In genomic region chr9:128787583-128788156, GRCh38 we compare ENCODE assay signal across 8 cellular contexts. TPM values are rescaled to one million over a fixed set of nuclear protein-coding genes. Genes with fewer than 3 reads are reported as not detected.
DNase-seq lines count a peak whose midpoint lies in the region; ATAC-seq, FAIRE-seq and TF ChIP-seq lines count a peak whose summit lies in the region.

No MANE protein-coding gene starts in this region.

- intact Hi-C loops in lower leg skin (cut with DNase I; ENCODE audit: low total_unique reads) = no loop called here

- no peak for FAIRE-seq in bronchial epithelial cell (lab: Jason Lieb, UNC)

- H3K27ac ChIP-seq in BLaER1 treated with 17β-estradiol and CSF1 and Interleukin-3, amounts not matched to agents 10 nM and 100 nM = peak overlapping the region; percentile 31 to 87 (median 80); a peak in 21 of 22 replicates
- peak overlapping the region; percentile 42 to 93 (median 90) for H3K27ac ChIP-seq in tibial nerve

- 1 to 3% methylated on average over 8 of the region's 8 CpGs for WGBS in lower leg skin, 2 donors
- 0 to 1% methylated on average over 8 of the region's 8 CpGs for WGBS in tibial nerve, 2 donors

- H3K27me3 ChIP-seq in BLaER1 treated with 17β-estradiol and CSF1 and Interleukin-3, amounts not matched to agents 10 nM and 100 nM = no peaks in the 10 kb centered on the region
- no peaks in the 10 kb centered on the region for H3K27me3 ChIP-seq in bronchial epithelial cell (ENCODE audit: control insufficient read depth, insufficient read depth, low read length)
- no peaks in the 10 kb centered on the region for H3K27me3 ChIP-seq in tibial nerve

- TF ChIP-seq POLR2A in lower leg skin (IDR thresholded peaks at IDR 0.05) (no peak), tibial nerve (IDR thresholded peaks at IDR 0.05) (no peak)

- H3K4me1 ChIP-seq in BLaER1 treated with 17β-estradiol and CSF1 and Interleukin-3, amounts not matched to agents 10 nM and 100 nM = peaks cover 38 to 48% (median 43%) of the 10 kb centered on the region in 10 experiments
- H3K4me1 ChIP-seq in tibial nerve = peaks cover 0 to 25% (median 11%) of the 10 kb centered on the region in 4 donors

- H3K4me2 ChIP-seq in BLaER1 treated with 17β-estradiol and CSF1 and Interleukin-3, amounts not matched to agents 10 nM and 100 nM = peak overlapping the region; percentile 91 to 99 (median 94)

- DNase-seq in LNCaP clone FGC (ENCODE audit: low read depth) = no peak
- DNase-seq in bronchial epithelial cell (ENCODE audit: low read depth) = peak; percentile 13
- no peak for DNase-seq in lower leg skin (ENCODE audit: low spot score in 2 of 2)
- DNase-seq in tibial nerve (ENCODE audit: low spot score in 2 of 2) = peak in 1 of 2 donors; percentile 8
- DNase-seq in NCI-H1436 (lab: John Stamatoyannopoulos, UW) = no peak

- H3K9me3 ChIP-seq in BLaER1 treated with 17β-estradiol and CSF1 and Interleukin-3, amounts not matched to agents 10 nM and 100 nM (replicated peaks in 1 of 11) = peaks cover 0 to 14% (median 7%) of the 10 kb centered on the region in 11 experiments; a peak in 6 of 22 replicates
- H3K9me3 ChIP-seq in tibial nerve = no peaks in the 10 kb centered on the region

- no peak for TF ChIP-seq EP300 in tibial nerve (IDR thresholded peaks at IDR 0.05)

- peaks cover 30 to 45% (median 41%) of the 10 kb centered on the region in 11 experiments for H3K36me3 ChIP-seq in BLaER1 treated with 17β-estradiol and CSF1 and Interleukin-3, amounts not matched to agents 10 nM and 100 nM
- H3K36me3 ChIP-seq in bronchial epithelial cell (ENCODE audit: control insufficient read depth, insufficient read depth, low read length) = peaks cover 13% of the 10 kb centered on the region
- H3K36me3 ChIP-seq in tibial nerve = peaks cover 0 to 32% (median 5%) of the 10 kb centered on the region in 3 donors

- TF ChIP-seq CTCF in LNCaP clone FGC (IDR thresholded peaks at IDR 0.05; ENCODE audit: control insufficient read depth, extremely low read depth, insufficient read depth) = no peak
- no peak for TF ChIP-seq CTCF in bronchial epithelial cell (IDR thresholded peaks at IDR 0.05; ENCODE audit: insufficient read depth, low read length, severe bottlenecking)
- TF ChIP-seq CTCF in lower leg skin (IDR thresholded peaks at IDR 0.05) = no peak
- no peak for TF ChIP-seq CTCF in tibial nerve (IDR thresholded peaks at IDR 0.05)

- H4K20me1 ChIP-seq in BLaER1 treated with 17β-estradiol and CSF1 and Interleukin-3, amounts not matched to agents 10 nM and 100 nM = peaks cover 0 to 24% (median 0%) of the 10 kb centered on the region in 11 experiments; a peak in 8 of 22 replicates

- ATAC-seq in HG02973 (IDR thresholded peaks at IDR 0.05; ENCODE audit: unreplicated experiment) (no peak), GM18870 (IDR thresholded peaks at IDR 0.05; ENCODE audit: unreplicated experiment) (no peak)

- H3K9ac ChIP-seq in BLaER1 treated with 17β-estradiol and CSF1 and Interleukin-3, amounts not matched to agents 10 nM and 100 nM = peak overlapping the region; percentile 76 to 94 (median 88)

- H3K4me3 ChIP-seq in BLaER1 treated with 17β-estradiol and CSF1 and Interleukin-3, amounts not matched to agents 10 nM and 100 nM = peak overlapping the region; percentile 75 to 98 (median 94)
- H3K4me3 ChIP-seq in LNCaP clone FGC (ENCODE audit: low read depth, low read length) (peak overlapping the region; percentile 96), bronchial epithelial cell (ENCODE audit: low read depth, low read length) (peak overlapping the region; percentile 100), lower leg skin (ENCODE audit: low read depth, poor library complexity, severe bottlenecking) (peak overlapping the region; percentile 71), tibial nerve (peak overlapping the region; percentile 87 to 95 (median 89))

RNA-seq across cellular contexts. Expression of gene TBC1D13, which starts 0.6 kb away (rescaled TPM):
- 11.8 and 12.6 TPM in 2 replicates for total RNA-seq in bronchial epithelial cell
- 10 to 100 TPM in 3 of 4 donors, 1 to 10 TPM in 1; 5.0 to 14.8 (median 12.8) TPM for total RNA-seq in lower leg skin
- total RNA-seq in tibial nerve = 10 to 100 TPM; 15.1 to 23.7 (median 17.9) TPM

RNA-seq across cellular contexts. Expression of gene ZER1, which starts 15.9 kb away (rescaled TPM):
- 8.7 and 14.2 TPM in 2 replicates for total RNA-seq in bronchial epithelial cell
- 100 to 1,000 TPM in 1 of 4 donors, 10 to 100 TPM in 3; 66.5 to 104 (median 73.2) TPM for total RNA-seq in lower leg skin
- total RNA-seq in tibial nerve = 10 to 100 TPM; 45.8 to 68.6 (median 61.3) TPM

RNA-seq across cellular contexts. Expression of gene ENDOG, which starts 30.6 kb away (rescaled TPM):
- total RNA-seq in bronchial epithelial cell (36.6 and 54.0 TPM in 2 replicates), lower leg skin (10 to 100 TPM; 12.5 to 34.7 (median 25.5) TPM), tibial nerve (10 to 100 TPM; 22.8 to 53.1 (median 48.8) TPM)

RNA-seq across cellular contexts. Expression of gene SPOUT1, which starts 41.9 kb away (rescaled TPM):
- total RNA-seq in bronchial epithelial cell (10.4 and 14.0 TPM in 2 replicates), lower leg skin (10 to 100 TPM; 15.0 to 41.5 (median 32.3) TPM), tibial nerve (10 to 100 TPM; 26.4 to 71.7 (median 39.0) TPM)
